ENCODE assay signal across 20 cellular contexts in genomic region chr12:98845957-98846356, GRCh38.
DNase-seq lines count a peak whose midpoint lies in the region; FAIRE-seq and TF ChIP-seq lines count a peak whose summit lies in the region.
"Had no signal": no experiment of that assay in that cellular context is flagged by ENCODE, and none has a peak within 500 bp of the region (broad histone marks: within the 10 kb centered on the region; RNA-seq: fewer than 3 reads in every experiment).

No MANE protein-coding gene starts in this region.

- no peak overlapping the region for H3K4ac ChIP-seq in neuronal stem cell (ENCODE audit: low read length)

- H3K79me1 ChIP-seq in neuronal stem cell (ENCODE audit: low read depth, low read length) = no peaks in the 10 kb centered on the region

- no peak overlapping the region for H3K18ac ChIP-seq in neuronal stem cell (ENCODE audit: low read length)

- H3K36me3 ChIP-seq in neuronal stem cell (replicated peaks in 1 of 2; ENCODE audit: control insufficient read depth in 2 of 2, insufficient read depth in 2 of 2, low read length in 2 of 2) (no peaks in the 10 kb centered on the region), ascending aorta (no peaks in the 10 kb centered on the region)

- no peak overlapping the region for H3K4me2 ChIP-seq in neuronal stem cell (ENCODE audit: insufficient read depth, low read length, poor library complexity, severe bottlenecking)

- no peak overlapping the region for H2BK15ac ChIP-seq in neuronal stem cell (ENCODE audit: low read length)

- intact Hi-C loops in ascending aorta (cut with DNase I) = no loop called here

- H3K27me3 ChIP-seq in neuronal stem cell (ENCODE audit: control insufficient read depth in 3 of 3, insufficient read depth in 3 of 3, low read depth in 1 of 3, low read length in 3 of 3) (peaks cover 0 to 3% (median 0%) of the 10 kb centered on the region in 3 experiments), ascending aorta (no peaks in the 10 kb centered on the region)

- H4K8ac ChIP-seq in neuronal stem cell (ENCODE audit: low read depth, low read length) = no peak overlapping the region

- no peak overlapping the region for H2BK12ac ChIP-seq in neuronal stem cell (ENCODE audit: low read length)

- DNase-seq in Daoy (ENCODE audit: low read depth) = peak; percentile 34
- peak; percentile 7 for DNase-seq in RCC 7860 (ENCODE audit: low spot score)
- DNase-seq in epithelial cell of esophagus (ENCODE audit: low read depth) = peak; percentile 4
- DNase-seq in neuronal stem cell (ENCODE audit: low spot score) = no peak
- no peak for DNase-seq in coronary artery (ENCODE audit: low spot score)
- DNase-seq in hepatic stellate cell (ENCODE audit: low spot score) = no peak
- no peak for DNase-seq in ascending aorta (ENCODE audit: low spot score in 2 of 2)
- DNase-seq: CD4-positive, CD25-positive, alpha-beta regulatory T cell; DMS79; KG1; MV-4-11; NCI-H1694; NCI-H2081; NCI-H2171; NCI-H345; NCI-H524 treated with DMSO at 0.1 percent for 48 hours; Right ventricle myocardium superior had no signal

- H3K14ac ChIP-seq in neuronal stem cell (ENCODE audit: low read length) = no peak overlapping the region

- no peak for TF ChIP-seq CTCF in epithelial cell of esophagus (IDR thresholded peaks at IDR 0.05; ENCODE audit: insufficient read depth, low read depth, low read length, missing control alignments)
- no peak for TF ChIP-seq CTCF in coronary artery (IDR thresholded peaks at IDR 0.05)
- no peak for TF ChIP-seq CTCF in ascending aorta (IDR thresholded peaks at IDR 0.05)

- H2BK120ac ChIP-seq in neuronal stem cell (ENCODE audit: low read depth, low read length) = no peak overlapping the region

- H2BK5ac ChIP-seq in neuronal stem cell (ENCODE audit: low read length) = no peak overlapping the region

- peak overlapping the region; percentile 3 for H3K27ac ChIP-seq in neuronal stem cell (replicated peaks; ENCODE audit: low read length)
- no peak overlapping the region for H3K27ac ChIP-seq in coronary artery
- no peak overlapping the region for H3K27ac ChIP-seq in ascending aorta

- H3K4me1 ChIP-seq in neuronal stem cell (ENCODE audit: control insufficient read depth in 2 of 2, insufficient read depth in 1 of 2, low read depth in 1 of 2, low read length in 2 of 2) (peaks cover 0 to 3% of the 10 kb centered on the region in 2 donors), ascending aorta (no peaks in the 10 kb centered on the region)

- no peak overlapping the region for H2AK5ac ChIP-seq in neuronal stem cell (ENCODE audit: low read depth, low read length)

- no peak overlapping the region for H4K91ac ChIP-seq in neuronal stem cell (ENCODE audit: low read depth, low read length, poor library complexity)

- H3K4me3 ChIP-seq in epithelial cell of esophagus (ENCODE audit: low read length) = no peak overlapping the region
- no peak overlapping the region for H3K4me3 ChIP-seq in neuronal stem cell (ENCODE audit: low read length in 2 of 2)
- no peak overlapping the region for H3K4me3 ChIP-seq in coronary artery
- no peak overlapping the region for H3K4me3 ChIP-seq in ascending aorta
- H3K4me3 ChIP-seq: GM12878 had no signal

- H3K9me3 ChIP-seq in neuronal stem cell (replicated peaks in 1 of 2; ENCODE audit: control insufficient read depth in 2 of 2, insufficient read depth in 1 of 2, low read depth in 1 of 2, low read length in 2 of 2) (no peaks in the 10 kb centered on the region), ascending aorta (no peaks in the 10 kb centered on the region)

- no peak overlapping the region for H3K23ac ChIP-seq in neuronal stem cell (ENCODE audit: low read depth, low read length, poor library complexity)

- no peak overlapping the region for H2AFZ ChIP-seq in neuronal stem cell (ENCODE audit: low read length)

- H3K9ac ChIP-seq in neuronal stem cell (ENCODE audit: low read depth, low read length, poor library complexity) = no peak overlapping the region

- FAIRE-seq in RCC 7860 (lab: Jason Lieb, UNC) = no peak
- FAIRE-seq: A204.1, GM12878, HTR-8/SVneo had no signal

Comparison
In these comparisons a context has a peak if more than half of its experiments do, and no peak if none do; other contexts are left out.
1. DNase-seq: peak in Daoy (single experiment), RCC 7860 (single experiment) and epithelial cell of esophagus (single experiment); none in neuronal stem cell (single experiment), coronary artery (single experiment), hepatic stellate cell (single experiment) and ascending aorta (0 of 2).